ENCODE assay signal across 7 cellular contexts in genomic region chr2:191013876-191014652, GRCh38. TPM values are rescaled to one million over a fixed set of nuclear protein-coding genes. Genes with fewer than 3 reads are reported as not detected.
DNase-seq lines count a peak whose midpoint lies in the region; ATAC-seq, FAIRE-seq and TF ChIP-seq lines count a peak whose summit lies in the region.

STAT1 (minus strand) TSS chr2:191014171; CDS start chr2:191010003, 4,168 bp downstream.

- RAD21 ChIA-PET in GM12878 (lab: Charles Lee; ENCODE audit: unreplicated experiment) = interaction anchor here (0.6 to 3.1 kb wide), 8 partner anchors 9 to 1216 kb away, joined by 3 to 12 read pairs (median 4); no protein-coding TSS in a partner anchor

- TF ChIP-seq EP300 in GM12878 (IDR thresholded peaks at IDR 0.05; ENCODE audit: borderline replicate concordance in 1 of 2, control insufficient read depth in 1 of 2, low read depth in 2 of 2, low read length in 2 of 2) = peak; percentile 75 to 100

- H4K20me1 ChIP-seq in GM12878 (ENCODE audit: control insufficient read depth, insufficient read depth) = peaks cover 6% of the 10 kb centered on the region

- ATAC-seq in GM18511 (IDR thresholded peaks at IDR 0.05; ENCODE audit: unreplicated experiment) = peak; percentile 82
- peak; percentile 74 for ATAC-seq in HG02981 (IDR thresholded peaks at IDR 0.05; ENCODE audit: unreplicated experiment)
- peak; percentile 86 for ATAC-seq in GM12878
- ATAC-seq in sciatic nerve = peak; percentile 98

- H3K79me2 ChIP-seq in GM12878 (ENCODE audit: control insufficient read depth, insufficient read depth, low read length) = peaks cover 57% of the 10 kb centered on the region

- TF ChIP-seq CTCF in GM12878 (IDR thresholded peaks at IDR 0.05 in 2 of 3, conservative IDR thresholded peaks at IDR 0.05 in 1 of 3; ENCODE audit: control insufficient read depth in 2 of 3, extremely low read depth in 1 of 3, insufficient read depth in 1 of 3, low read depth in 3 of 3, low read length in 3 of 3) = peak in 1 of 3 experiments; percentile 1; a peak in 1 of 6 replicates

- no peaks in the 10 kb centered on the region; the same call in 2 of the 3 replicates for H3K9me3 ChIP-seq in GM12878 (replicated peaks; ENCODE audit: control insufficient read depth, insufficient read depth, low read length)

- 2% methylated on average over 74 of the region's 74 CpGs for WGBS in GM12878 (ENCODE audit: insufficient coverage, insufficient replicate concordance, low lambda C conversion rate, missing lambda C conversion rate)

- peak within 1 kb of the TSS; percentile 97 for H3K27ac ChIP-seq in GM12878 (ENCODE audit: control insufficient read depth, insufficient read depth)

- H3K9ac ChIP-seq in GM12878 (ENCODE audit: control insufficient read depth, insufficient read depth, low read length) = peak within 1 kb of the TSS; percentile 95

- CTCF ChIA-PET in GM12878 (lab: Yijun Ruan, JAX) = interaction anchor here (0.7 to 1.0 kb wide), 2 partner anchors 39 to 99 kb away, joined by 3 to 5 read pairs; no protein-coding TSS in a partner anchor

- no peak within 1 kb of the TSS for H2AFZ ChIP-seq in GM12878 (ENCODE audit: control insufficient read depth, low read depth, low read length)

- H3K27me3 ChIP-seq in GM12878 (replicated peaks in 1 of 2; ENCODE audit: control insufficient read depth in 2 of 2, insufficient read depth in 2 of 2, low read length in 1 of 2) = no peaks in the 10 kb centered on the region

- intact Hi-C loops in GM12878 (cut with micrococcal nuclease; ENCODE audit: unreplicated experiment) = loop anchor here (2.0 to 5.0 kb wide), 2 partner anchors 132 to 661 kb away; partner anchors contain the start of gene GLS
- intact Hi-C loops in sciatic nerve (cut with DNase I) = no loop called here

- DNase-seq in NCI-H2081 (lab: John Stamatoyannopoulos, UW) (peak; percentile 90 to 93), T1000 (lab: John Stamatoyannopoulos, UW) (peak; percentile 82), GM12878 (ENCODE audit: low read depth, low spot score) (peak; percentile 75), iPS DF 19.7 (ENCODE audit: low read depth, low spot score) (peak; percentile 54), sciatic nerve (ENCODE audit: low spot score) (peak; percentile 97)

- POLR2A ChIA-PET in GM12878 (lab: Charles Lee) = interaction anchor here (0.6 to 5.7 kb wide), 5 partner anchors 8 to 132 kb away, joined by 3 to 75 read pairs (median 4); no protein-coding TSS in a partner anchor

- peak within 1 kb of the TSS; percentile 77 for H3K4me2 ChIP-seq in GM12878 (ENCODE audit: control insufficient read depth, insufficient read depth)

- in situ Hi-C loops in GM12878 (cut with MboI) = no loop called here

- BruUV-seq in GM12878 (replicated peaks; lab: Mats Ljungman, UMichigan) = no TSS peak

- SMC1A ChIA-PET in GM12878 (lab: Charles Lee; ENCODE audit: uncharacterized antibody, unreplicated experiment) = interaction anchor here (1.0 to 3.4 kb wide), 10 partner anchors 9 to 164 kb away, joined by 3 to 17 read pairs (median 5); no protein-coding TSS in a partner anchor

- peaks cover 27% of the 10 kb centered on the region for H3K4me1 ChIP-seq in GM12878 (ENCODE audit: control insufficient read depth, insufficient read depth, low read length)

- peak within 1 kb of the TSS; percentile 92 for H3K4me3 ChIP-seq in GM12878

- FAIRE-seq in GM12878 (lab: Jason Lieb, UNC) = no peak

- TF ChIP-seq POLR2A in GM12878 (IDR thresholded peaks at IDR 0.05; ENCODE audit: low read depth, low read length) = peak; percentile 100

- H3K36me3 ChIP-seq in GM12878 (ENCODE audit: control insufficient read depth in 2 of 2, insufficient read depth in 2 of 2, low read length in 1 of 2) = peaks cover 0 to 21% of the 10 kb centered on the region in 2 experiments; a peak in 3 of 4 replicates

- TF ChIP-seq RAD21 in GM12878 (IDR thresholded peaks at IDR 0.05; ENCODE audit: insufficient read depth, low read depth, low read length) = peak; percentile 8; the same call in 1 of the 2 replicates

TF ChIP-seq in GM12878, 131 proteins besides CTCF, POLR2A, EP300 and RAD21 (continues in another document):
- TF ChIP-seq, protein P1, sequence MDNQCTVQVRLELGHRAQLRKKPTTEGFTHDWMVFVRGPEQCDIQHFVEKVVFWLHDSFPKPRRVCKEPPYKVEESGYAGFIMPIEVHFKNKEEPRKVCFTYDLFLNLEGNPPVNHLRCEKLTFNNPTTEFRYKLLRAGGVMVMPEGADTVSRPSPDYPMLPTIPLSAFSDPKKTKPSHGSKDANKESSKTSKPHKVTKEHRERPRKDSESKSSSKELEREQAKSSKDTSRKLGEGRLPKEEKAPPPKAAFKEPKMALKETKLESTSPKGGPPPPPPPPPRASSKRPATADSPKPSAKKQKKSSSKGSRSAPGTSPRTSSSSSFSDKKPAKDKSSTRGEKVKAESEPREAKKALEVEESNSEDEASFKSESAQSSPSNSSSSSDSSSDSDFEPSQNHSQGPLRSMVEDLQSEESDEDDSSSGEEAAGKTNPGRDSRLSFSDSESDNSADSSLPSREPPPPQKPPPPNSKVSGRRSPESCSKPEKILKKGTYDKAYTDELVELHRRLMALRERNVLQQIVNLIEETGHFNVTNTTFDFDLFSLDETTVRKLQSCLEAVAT (IDR thresholded peaks at IDR 0.05) = peak; percentile 63
- TF ChIP-seq, protein P2, sequence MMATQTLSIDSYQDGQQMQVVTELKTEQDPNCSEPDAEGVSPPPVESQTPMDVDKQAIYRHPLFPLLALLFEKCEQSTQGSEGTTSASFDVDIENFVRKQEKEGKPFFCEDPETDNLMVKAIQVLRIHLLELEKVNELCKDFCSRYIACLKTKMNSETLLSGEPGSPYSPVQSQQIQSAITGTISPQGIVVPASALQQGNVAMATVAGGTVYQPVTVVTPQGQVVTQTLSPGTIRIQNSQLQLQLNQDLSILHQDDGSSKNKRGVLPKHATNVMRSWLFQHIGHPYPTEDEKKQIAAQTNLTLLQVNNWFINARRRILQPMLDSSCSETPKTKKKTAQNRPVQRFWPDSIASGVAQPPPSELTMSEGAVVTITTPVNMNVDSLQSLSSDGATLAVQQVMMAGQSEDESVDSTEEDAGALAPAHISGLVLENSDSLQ (IDR thresholded peaks at IDR 0.05) = 0 out of 2 replicates have a peak, but pooled peaks have one; percentile 14
- TF ChIP-seq MTA2 (IDR thresholded peaks at IDR 0.05; ENCODE audit: low read depth) = peak; percentile 35; the same call in 1 of the 2 replicates
- TF ChIP-seq CHD4 (IDR thresholded peaks at IDR 0.05) = no peak
- peak; percentile 91 for TF ChIP-seq JUND (IDR thresholded peaks at IDR 0.05; ENCODE audit: low read depth, low read length)
- 0 out of 2 replicates have a peak, but pooled peaks have one; percentile 7 for TF ChIP-seq NRF1 (conservative IDR thresholded peaks at IDR 0.05; ENCODE audit: low read depth, low read length)
- TF ChIP-seq CEBPB (IDR thresholded peaks at IDR 0.05; ENCODE audit: borderline replicate concordance in 1 of 2, low read depth in 2 of 2, low read length in 2 of 2) = no peak
- peak; percentile 86 for TF ChIP-seq FOXK2 (IDR thresholded peaks at IDR 0.05)
- TF ChIP-seq ZNF207 (IDR thresholded peaks at IDR 0.05; ENCODE audit: borderline replicate concordance) = no peak; the same call in none of the 2 replicates
- TF ChIP-seq BHLHE40 (IDR thresholded peaks at IDR 0.05; ENCODE audit: borderline replicate concordance in 1 of 2, low read depth in 2 of 2, low read length in 1 of 2) = peak; percentile 88 to 93
- TF ChIP-seq SP1 (IDR thresholded peaks at IDR 0.05; ENCODE audit: low read depth, low read length) = peak; percentile 93
- TF ChIP-seq IKZF2 (IDR thresholded peaks at IDR 0.05) = peak; percentile 26 to 80; a peak in 3 of 4 replicates
- peak; percentile 99 for TF ChIP-seq TAF1 (IDR thresholded peaks at IDR 0.05; ENCODE audit: borderline replicate concordance, low read depth, low read length)

RNA-seq across cellular contexts. Expression of gene STAT1, which starts in this region (rescaled TPM):
- 234 and 236 TPM in 2 replicates for total RNA-seq in GM12878 (2013; cell fraction: nucleolus; rRNA removed)
- total RNA-seq in GM12878 (2014; rRNA removed) (266 and 304 TPM in 2 replicates), GM12878 (2014; rRNA removed; fragmentation: Illumina TruSeq; extraction: Trizol) (249 and 277 TPM in 2 replicates), GM12878 (2021) (309 and 336 TPM in 2 replicates), sciatic nerve (54.5 TPM)
- 185 TPM for polyA plus RNA-seq in GM12878 (2011; ENCODE audit: low read depth)
- polyA plus RNA-seq in GM12878 (2011; rRNA removed) (398 and 422 TPM in 2 replicates), GM12878 (2014; fragmentation: Illumina TruSeq; extraction: Trizol) (337 and 410 TPM in 2 replicates), GM12878 (2014; fragmentation: Nextera tagmentation; extraction: Ambion mirVana) (100 to 1,000 TPM in 1 of 2 experiments, 10 to 100 TPM in 1; 81.8 to 102 TPM), GM12878 (2014; rRNA removed) (243 and 305 TPM in 2 replicates), GM12878 (2016; fragmentation: Nextera tagmentation; extraction: Ambion mirVana) (100 to 1,000 TPM; 318 to 326 TPM)
- 272 and 306 TPM in 2 replicates for polyA plus RNA-seq in GM12878 (2011; cell fraction: cytosol; rRNA removed)
- 395 and 414 TPM in 2 replicates for polyA plus RNA-seq in GM12878 (2011; cell fraction: nucleus; rRNA removed)
- polyA plus RNA-seq in GM12878 (2012) = 237 and 268 TPM in 2 replicates
- polyA minus RNA-seq in GM12878 (2011; rRNA and poly(A)+ RNA removed) = 452 and 493 TPM in 2 replicates
- 179 and 200 TPM in 2 replicates for polyA minus RNA-seq in GM12878 (2011; cell fraction: cytosol; rRNA and poly(A)+ RNA removed)
- 391 and 520 TPM in 2 replicates for polyA minus RNA-seq in GM12878 (2011; cell fraction: nucleus; rRNA and poly(A)+ RNA removed)

Comparison
In these comparisons a context has a peak if more than half of its experiments do, and no peak if none do; other contexts are left out.
1. Peak in every context shown above with its lines: DNase-seq, ATAC-seq, H3K4me3 ChIP-seq and H3K27ac ChIP-seq.